Comparison of ENCODE assay signal across 15 cellular contexts in genomic region chr3:15314276-15314675, GRCh38. TPM values are rescaled to one million over a fixed set of nuclear protein-coding genes. Genes with fewer than 3 reads are reported as not detected.
DNase-seq lines count a peak whose midpoint lies in the region; ATAC-seq and TF ChIP-seq lines count a peak whose summit lies in the region.
"Had no signal": no experiment of that assay in that cellular context is flagged by ENCODE, and none has a peak within 500 bp of the region (broad histone marks: within the 10 kb centered on the region; RNA-seq: fewer than 3 reads in every experiment).

No MANE protein-coding gene starts in this region.

- H3K27me3 Mint-ChIP-seq in activated naive CD8-positive, alpha-beta T cell treated with anti-CD3 and anti-CD28 coated beads for 36 hours = no peaks in the 10 kb centered on the region
- H3K27me3 Mint-ChIP-seq in naive thymus-derived CD4-positive, alpha-beta T cell = no peaks in the 10 kb centered on the region

- peaks cover 74% of the 10 kb centered on the region for H3K79me2 ChIP-seq in GM23248 (ENCODE audit: insufficient read depth)

- no peaks in the 10 kb centered on the region for H3K9me2 ChIP-seq in GM23248 (ENCODE audit: insufficient read depth)

- ATAC-seq in naive thymus-derived CD4-positive, alpha-beta T cell = no peak
- ATAC-seq in thoracic aorta (ENCODE audit: insufficient number of reproducible peaks, low FRiP score, low read depth) = no peak
- ATAC-seq: HepG2 had no signal

- no peaks in the 10 kb centered on the region for H3K9me3 Mint-ChIP-seq in activated naive CD8-positive, alpha-beta T cell treated with anti-CD3 and anti-CD28 coated beads for 36 hours
- H3K9me3 Mint-ChIP-seq in naive thymus-derived CD4-positive, alpha-beta T cell = no peaks in the 10 kb centered on the region

- H3K9me3 ChIP-seq in GM23248 (ENCODE audit: low read depth) = no peaks in the 10 kb centered on the region
- H3K9me3 ChIP-seq in naive thymus-derived CD4-positive, alpha-beta T cell (ENCODE audit: control insufficient read depth in 2 of 3, low read length in 3 of 3) = no peaks in the 10 kb centered on the region
- no peaks in the 10 kb centered on the region for H3K9me3 ChIP-seq in thoracic aorta

- no peak overlapping the region for H3K4me2 ChIP-seq in GM23248 (ENCODE audit: unreplicated experiment)
- H3K4me2 ChIP-seq: hepatocyte had no signal

- peaks cover 60% of the 10 kb centered on the region for H3F3A ChIP-seq in GM23248 (ENCODE audit: insufficient read depth)

- POLR2A ChIA-PET in naive thymus-derived CD4-positive, alpha-beta T cell (lab: Charles Lee) = interaction anchor here (1.6 kb wide), 1 partner anchor 10 kb away, joined by 7 read pairs; no protein-coding TSS in a partner anchor

- H3K4me3 ChIP-seq in GM23248 (no peak overlapping the region), thoracic aorta (no peak overlapping the region)
- no peak overlapping the region for H3K4me3 ChIP-seq in naive thymus-derived CD4-positive, alpha-beta T cell (ENCODE audit: low read length)
- H3K4me3 ChIP-seq: hepatocyte had no signal

- H3K9ac ChIP-seq in GM23248 = no peak overlapping the region

- no peaks in the 10 kb centered on the region for H3K36me3 ChIP-seq in GM23248 (ENCODE audit: low read depth)
- peaks cover 0 to 6% (median 0%) of the 10 kb centered on the region in 3 experiments for H3K36me3 ChIP-seq in naive thymus-derived CD4-positive, alpha-beta T cell (ENCODE audit: control insufficient read depth in 2 of 3, insufficient read depth in 3 of 3, low read length in 3 of 3)
- H3K36me3 ChIP-seq in thoracic aorta = no peaks in the 10 kb centered on the region

- in situ Hi-C loops in GM23248 (cut with MboI) = no loop called here

- H3K4me1 ChIP-seq in GM23248 (ENCODE audit: insufficient read depth) = peaks cover 71% of the 10 kb centered on the region
- H3K4me1 ChIP-seq in naive thymus-derived CD4-positive, alpha-beta T cell (ENCODE audit: control insufficient read depth in 2 of 2, insufficient read depth in 2 of 2, low read length in 2 of 2) = peaks cover 61 to 68% of the 10 kb centered on the region in 2 donors
- peaks cover 47 to 79% of the 10 kb centered on the region in 2 donors for H3K4me1 ChIP-seq in thoracic aorta (ENCODE audit: control insufficient read depth in 1 of 2, low read depth in 2 of 2)

- H3K4me3 Mint-ChIP-seq in activated naive CD8-positive, alpha-beta T cell treated with anti-CD3 and anti-CD28 coated beads for 36 hours = no peak overlapping the region
- peak overlapping the region in 8 of 10 donors; percentile 3 to 55 (median 36) for H3K4me3 Mint-ChIP-seq in naive thymus-derived CD4-positive, alpha-beta T cell

- peaks cover 61% of the 10 kb centered on the region for H3K4me1 Mint-ChIP-seq in activated naive CD8-positive, alpha-beta T cell treated with anti-CD3 and anti-CD28 coated beads for 36 hours
- peaks cover 42 to 93% (median 77%) of the 10 kb centered on the region in 7 donors for H3K4me1 Mint-ChIP-seq in naive thymus-derived CD4-positive, alpha-beta T cell

- CTCF ChIA-PET in naive thymus-derived CD4-positive, alpha-beta T cell (lab: Charles Lee) = interaction anchor here (0.6 kb wide), 2 partner anchors 28 to 98 kb away, joined by 3 read pairs; no protein-coding TSS in a partner anchor

- DNase-seq in GM23248 = no peak
- DNase-seq in activated naive CD8-positive, alpha-beta T cell treated with anti-CD3 and anti-CD28 coated beads for 36 hours = no peak
- DNase-seq in naive thymus-derived CD4-positive, alpha-beta T cell = no peak
- no peak for DNase-seq in thoracic aorta (ENCODE audit: low spot score)
- DNase-seq in COLO668 (lab: John Stamatoyannopoulos, UW; ENCODE audit: unreplicated experiment) = no peak
- DNase-seq in NCI-H345 (lab: John Stamatoyannopoulos, UW) = no peak
- no peak for DNase-seq in NCI-H2171 (lab: John Stamatoyannopoulos, UW)
- DNase-seq: activated naive CD4-positive, alpha-beta T cell treated with anti-CD3 and anti-CD28 coated beads, Interleukin-2, amount 50 U/mL, for 16 hours; GF-D8; NCI-H1048; NK-92 treated with Interleukin-12 subunit alpha and Interleukin-12 subunit beta, amount 100 ng/mL, for 24 hours; occipital lobe; SHP77 had no signal

- no peak for TF ChIP-seq CTCF in thoracic aorta (IDR thresholded peaks at IDR 0.05)

- H3K36me3 Mint-ChIP-seq in activated naive CD8-positive, alpha-beta T cell treated with anti-CD3 and anti-CD28 coated beads for 36 hours = no peaks in the 10 kb centered on the region
- peaks cover 0 to 21% (median 12%) of the 10 kb centered on the region in 5 donors for H3K36me3 Mint-ChIP-seq in naive thymus-derived CD4-positive, alpha-beta T cell

- intact Hi-C loops in naive thymus-derived CD4-positive, alpha-beta T cell (cut with micrococcal nuclease) = no loop called here

- H3K27me3 ChIP-seq in GM23248 (replicated peaks; ENCODE audit: insufficient read depth) = no peaks in the 10 kb centered on the region
- no peaks in the 10 kb centered on the region for H3K27me3 ChIP-seq in naive thymus-derived CD4-positive, alpha-beta T cell (ENCODE audit: control insufficient read depth in 2 of 2, insufficient read depth in 2 of 2, low read length in 2 of 2)
- no peaks in the 10 kb centered on the region for H3K27me3 ChIP-seq in thoracic aorta (replicated peaks; ENCODE audit: insufficient read depth)
- H3K27me3 ChIP-seq: hepatocyte had no signal

- peak overlapping the region; percentile 35 for H3K27ac Mint-ChIP-seq in activated naive CD8-positive, alpha-beta T cell treated with anti-CD3 and anti-CD28 coated beads for 36 hours
- H3K27ac Mint-ChIP-seq in naive thymus-derived CD4-positive, alpha-beta T cell = peak overlapping the region in 6 of 9 donors; percentile 2 to 64 (median 48)

- H4K20me1 ChIP-seq in GM23248 (ENCODE audit: insufficient read depth) = no peaks in the 10 kb centered on the region

- H3K27ac ChIP-seq in GM23248 = peak overlapping the region; percentile 93
- H3K27ac ChIP-seq in naive thymus-derived CD4-positive, alpha-beta T cell (ENCODE audit: low read depth, low read length) = no peak overlapping the region
- peak overlapping the region; percentile 78 to 84 for H3K27ac ChIP-seq in thoracic aorta
- H3K27ac ChIP-seq: hepatocyte had no signal

- H2AFZ ChIP-seq in GM23248 = no peak overlapping the region
- H2AFZ ChIP-seq: hepatocyte had no signal

- WGBS in GM23248 (ENCODE audit: low coverage in 1 of 2, low lambda C conversion rate in 2 of 2, missing lambda C conversion rate in 2 of 2), 2 experiments = 100% methylated on average over 1 of the region's 1 CpG

RNA-seq across cellular contexts. Expression of gene SH3BP5, which starts 18.1 kb away (rescaled TPM):
- total RNA-seq in GM23248 (2014; rRNA removed; shearing (Covaris generic)) = 39.2 and 69.2 TPM in 2 replicates
- polyA plus RNA-seq in GM23248 (2016; fragmentation: Nextera tagmentation; extraction: Ambion mirVana) = 35.9 and 37.8 TPM in 2 replicates
- total RNA-seq in activated naive CD8-positive, alpha-beta T cell treated with anti-CD3 and anti-CD28 coated beads for 36 hours = 1 to 10 TPM; 2.4 TPM
- 10 to 100 TPM; 18.5 to 64.7 (median 39.5) TPM for total RNA-seq in naive thymus-derived CD4-positive, alpha-beta T cell
- 10 to 100 TPM; 38.2 to 49.6 TPM for polyA plus RNA-seq in naive thymus-derived CD4-positive, alpha-beta T cell
- total RNA-seq in thoracic aorta = 10 to 100 TPM; 47.2 to 82.4 TPM

Comparison
In these comparisons a context has a peak if more than half of its experiments do, and no peak if none do; other contexts are left out.
1. RNA of gene SH3BP5, which starts 18.1 kb away (total RNA-seq): 47.2 to 82.4 TPM in thoracic aorta, 18.5 to 64.7 TPM in naive thymus-derived CD4-positive, alpha-beta T cell and 39.2 to 69.2 TPM in GM23248; 2.4 TPM in activated naive CD8-positive, alpha-beta T cell treated with anti-CD3 and anti-CD28 coated beads for 36 hours; every median in the first group is over 4 times any median in the second.